8 cellular contexts compared by ENCODE assay signal in genomic region chr1:204409111-204409510, GRCh38. TPM values are rescaled to one million over a fixed set of nuclear protein-coding genes. Genes with fewer than 3 reads are reported as not detected.
DNase-seq lines count a peak whose midpoint lies in the region; ATAC-seq and TF ChIP-seq lines count a peak whose summit lies in the region.

No MANE protein-coding gene starts in this region.

- peak overlapping the region in 5 of 6 donors; percentile 74 to 100 (median 84) for H3K27ac Mint-ChIP-seq in naive B cell

- H3K4me1 Mint-ChIP-seq in naive B cell, result peaks cover 22 to 50% (median 31%) of the 10 kb centered on the region in 3 donors

- H4K20me1 ChIP-seq in BLaER1 (peaks cover 73% of the 10 kb centered on the region), Loucy (ENCODE audit: insufficient read depth, low read length, poor library complexity, severe bottlenecking) (peaks cover 71% of the 10 kb centered on the region)

- no peaks in the 10 kb centered on the region for H3K9me2 ChIP-seq in Loucy (replicated peaks; ENCODE audit: low read depth, low read length)

- H3F3A ChIP-seq in Loucy (ENCODE audit: low read depth), result no peaks in the 10 kb centered on the region

- CTCF ChIA-PET in HEK293T (lab: Yijun Ruan, JAX), result interaction anchor here (0.7 to 3.3 kb wide), 2 partner anchors 10 to 200 kb away, joined by 3 to 22 read pairs; no protein-coding TSS in a partner anchor

- H3K27ac ChIP-seq in BLaER1 (peak overlapping the region; percentile 98), colonic mucosa (peak overlapping the region; percentile 5)

- peaks cover 43% of the 10 kb centered on the region for H3K4me1 ChIP-seq in BLaER1
- H3K4me1 ChIP-seq in Loucy (ENCODE audit: insufficient read depth, low read length, poor library complexity, severe bottlenecking), result peaks cover 37% of the 10 kb centered on the region
- peaks cover 6% of the 10 kb centered on the region for H3K4me1 ChIP-seq in colonic mucosa

- no peaks in the 10 kb centered on the region for H3K9me3 ChIP-seq in BLaER1
- no peaks in the 10 kb centered on the region for H3K9me3 ChIP-seq in Loucy (ENCODE audit: insufficient read depth, low read depth, low read length)
- H3K9me3 ChIP-seq in colonic mucosa, result no peaks in the 10 kb centered on the region

- H3K9me3 Mint-ChIP-seq in naive B cell, result no peaks in the 10 kb centered on the region

- H3K27me3 ChIP-seq in BLaER1 (no peaks in the 10 kb centered on the region), Loucy (ENCODE audit: insufficient read depth, low read length, poor library complexity, severe bottlenecking) (peaks cover 8% of the 10 kb centered on the region), colonic mucosa (no peaks in the 10 kb centered on the region)

- H3K27me3 Mint-ChIP-seq in naive B cell, result no peaks in the 10 kb centered on the region

- H3K79me2 ChIP-seq in Loucy (ENCODE audit: insufficient read depth, low read length), result peaks cover 75% of the 10 kb centered on the region

- TF ChIP-seq CTCF in Loucy (conservative IDR thresholded peaks at IDR 0.05; ENCODE audit: low read length) (no peak), colonic mucosa (IDR thresholded peaks at IDR 0.05) (no peak)

- H3K4me2 ChIP-seq in BLaER1 (peak overlapping the region; percentile 92), Loucy (ENCODE audit: low read depth, low read length, poor library complexity, severe bottlenecking) (peak overlapping the region; percentile 74)

- peak overlapping the region; percentile 97 to 100 (median 98) for H3K4me3 Mint-ChIP-seq in naive B cell

- peaks cover 0 to 20% of the 10 kb centered on the region in 2 donors for H3K36me3 Mint-ChIP-seq in naive B cell

- H3K9ac ChIP-seq in BLaER1 (peak overlapping the region; percentile 97), Loucy (ENCODE audit: low read depth, low read length, poor library complexity, severe bottlenecking) (peak overlapping the region; percentile 99), colonic mucosa (ENCODE audit: low read depth in 2 of 2, low read length in 2 of 2) (peak overlapping the region; percentile 96 to 100)

- ATAC-seq in naive B cell (ENCODE audit: low read depth in 2 of 2), result no peak

- peak; percentile 20 for DNase-seq in colonic mucosa
- DNase-seq in naive B cell, result no peak
- no peak for DNase-seq in NCI-H524 treated with DMSO at 0.1 percent for 48 hours (lab: John Stamatoyannopoulos, UW)
- no peak for DNase-seq in HEK293T (ENCODE audit: extremely low spot score)
- DNase-seq in activated effector memory CD4-positive, alpha-beta T cell treated with anti-CD3 and anti-CD28 coated beads, Interleukin-2, amount 50 U/mL, for 16 hours, result no peak
- DNase-seq in glomerular visceral epithelial cell (ENCODE audit: extremely low spot score), result no peak

- no peak overlapping the region for H2AFZ ChIP-seq in Loucy (ENCODE audit: low read length)

- POLR2A ChIA-PET in HEK293T (lab: Yijun Ruan, JAX), result interaction anchor here (1.2 to 2.6 kb wide), 3 partner anchors 85 to 107 kb away, joined by 3 to 8 read pairs (median 8); partner anchors contain the start of gene MDM4

- H3K4me3 ChIP-seq in BLaER1 (peak overlapping the region; percentile 88), Loucy (ENCODE audit: low read length, poor library complexity, severe bottlenecking) (peak overlapping the region; percentile 99), colonic mucosa (peak overlapping the region; percentile 58)

- H3K36me3 ChIP-seq in BLaER1 (peaks cover 21% of the 10 kb centered on the region), Loucy (ENCODE audit: insufficient read depth, low read length) (peaks cover 20% of the 10 kb centered on the region), colonic mucosa (peaks cover 5% of the 10 kb centered on the region)

- intact Hi-C loops in colonic mucosa (cut with DNase I), result no loop called here

TF ChIP-seq in HEK293T, 16 proteins besides CTCF, POLR2A, EP300 and RAD21:
- TF ChIP-seq CTBP1 (IDR thresholded peaks at IDR 0.05; ENCODE audit: borderline replicate concordance) (no peak), TARDBP (IDR thresholded peaks at IDR 0.05) (no peak), BHLHE40 (IDR thresholded peaks at IDR 0.05; ENCODE audit: borderline replicate concordance) (no peak), FOXM1 (IDR thresholded peaks at IDR 0.05; ENCODE audit: borderline replicate concordance) (no peak)
TF ChIP-seq in HEK293T: peak in this region for 0.

RNA-seq across cellular contexts. Expression of gene PPP1R15B, which starts 2.5 kb away (rescaled TPM):
- total RNA-seq in colonic mucosa, result 10 to 100 TPM; 50.8 to 79.6 TPM
- 10 to 100 TPM; 18.5 to 39.0 (median 33.0) TPM for polyA plus RNA-seq in naive B cell (ENCODE audit: low read depth in 6 of 6)

RNA-seq across cellular contexts. Expression of gene PLEKHA6, which starts 49.4 kb away (rescaled TPM):
- total RNA-seq in colonic mucosa, result 100 to 1,000 TPM in 1 of 2 donors, 10 to 100 TPM in 1; 84.5 to 165 TPM
- under 1 TPM in 1 of 6 donors, not detected in 5; 0.09 TPM for polyA plus RNA-seq in naive B cell (ENCODE audit: low read depth in 6 of 6)
